In genomic region chr22:38861170-38861874, GRCh38 we compare ENCODE assay signal across 1 cellular context.
TF ChIP-seq lines count a peak whose summit lies in the region.

No MANE protein-coding gene starts in this region.

TF ChIP-seq in H1, 55 proteins besides CTCF, POLR2A, EP300 and RAD21:
- no peak for TF ChIP-seq JUN (IDR thresholded peaks at IDR 0.05; ENCODE audit: low read depth, low read length)
- TF ChIP-seq BACH1 (IDR thresholded peaks at IDR 0.05; ENCODE audit: low read length), result no peak
- TF ChIP-seq, protein P1, sequence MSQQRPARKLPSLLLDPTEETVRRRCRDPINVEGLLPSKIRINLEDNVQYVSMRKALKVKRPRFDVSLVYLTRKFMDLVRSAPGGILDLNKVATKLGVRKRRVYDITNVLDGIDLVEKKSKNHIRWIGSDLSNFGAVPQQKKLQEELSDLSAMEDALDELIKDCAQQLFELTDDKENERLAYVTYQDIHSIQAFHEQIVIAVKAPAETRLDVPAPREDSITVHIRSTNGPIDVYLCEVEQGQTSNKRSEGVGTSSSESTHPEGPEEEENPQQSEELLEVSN (IDR thresholded peaks at IDR 0.05), result no peak
- no peak for TF ChIP-seq POLR2AphosphoS5 (IDR thresholded peaks at IDR 0.05; ENCODE audit: low read depth, low read length)
- TF ChIP-seq RFX5 (IDR thresholded peaks at IDR 0.05; ENCODE audit: borderline replicate concordance, low read depth, low read length), result no peak
- no peak for TF ChIP-seq CEBPB (IDR thresholded peaks at IDR 0.05; ENCODE audit: low read depth, low read length)
- TF ChIP-seq BCL11A (IDR thresholded peaks at IDR 0.05; ENCODE audit: low read depth in 2 of 2, low read length in 2 of 2), result no peak
- TF ChIP-seq PHF8 (conservative IDR thresholded peaks at IDR 0.05; ENCODE audit: low read depth, low read length), result no peak
